In the genomic region with DNA sequence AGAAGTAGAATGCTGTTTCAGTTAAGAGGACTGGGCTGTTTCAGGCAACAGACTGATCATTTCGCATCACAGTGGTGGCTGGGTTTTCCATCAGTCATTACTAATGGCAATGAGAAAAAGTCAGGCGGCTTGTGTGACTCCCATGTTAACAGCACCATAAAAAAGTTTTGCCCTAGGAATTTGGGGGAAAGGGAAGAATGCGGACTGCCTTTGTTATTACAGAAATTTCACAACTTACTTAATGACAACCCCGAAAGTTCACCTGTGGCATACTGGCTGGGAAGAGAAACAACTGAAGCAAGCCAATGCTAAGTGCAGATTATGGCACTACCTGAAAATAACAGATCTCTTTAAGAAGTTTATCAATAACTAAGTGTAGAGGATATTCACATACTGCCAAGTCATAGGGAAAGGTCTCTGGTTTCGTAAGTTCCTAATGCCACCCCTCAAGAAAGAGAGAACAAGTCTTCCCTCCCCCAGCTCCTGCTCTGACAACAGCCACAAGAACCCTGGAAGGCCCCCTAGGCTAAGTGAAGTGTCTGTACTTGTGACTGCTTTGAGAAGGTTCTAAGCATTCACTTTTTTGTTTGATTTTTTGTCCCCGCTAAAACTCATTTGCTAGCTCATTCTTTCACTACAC, we compare ENCODE assay signal across 17 cellular contexts. TPM values are rescaled to one million over a fixed set of nuclear protein-coding genes. Genes with fewer than 3 reads are reported as not detected.
DNase-seq lines count a peak whose midpoint lies in the region; ATAC-seq and TF ChIP-seq lines count a peak whose summit lies in the region.
"Had no signal": no experiment of that assay in that cellular context is flagged by ENCODE, and none has a peak within 500 bp of the region (broad histone marks: within the 10 kb centered on the region; RNA-seq: fewer than 3 reads in every experiment).

No MANE protein-coding gene starts in this region.

- TF ChIP-seq CTCF in endodermal cell (conservative IDR thresholded peaks at IDR 0.05) (no peak), esophagus muscularis mucosa (IDR thresholded peaks at IDR 0.05) (no peak)

- H3K9me3 ChIP-seq in endodermal cell (ENCODE audit: control insufficient read depth, low read length) (no peaks in the 10 kb centered on the region), esophagus muscularis mucosa (peaks cover 0 to 3% (median 0%) of the 10 kb centered on the region in 4 donors)
- H3K9me3 ChIP-seq: BLaER1, stomach had no signal

- H3K27me3 ChIP-seq in endodermal cell (ENCODE audit: control insufficient read depth, insufficient read depth, low read length, poor library complexity, severe bottlenecking) (no peaks in the 10 kb centered on the region), esophagus muscularis mucosa (no peaks in the 10 kb centered on the region)
- H3K27me3 ChIP-seq: BLaER1, stomach had no signal

- intact Hi-C loops in esophagus muscularis mucosa (cut with DNase I): no loop called here

- TF ChIP-seq POLR2A in esophagus muscularis mucosa (IDR thresholded peaks at IDR 0.05; ENCODE audit: low read depth): no peak

- no peak overlapping the region for H3K4me3 Mint-ChIP-seq in endodermal cell
- H3K4me3 Mint-ChIP-seq: H9, immature natural killer cell had no signal

- H3K36me3 ChIP-seq in endodermal cell (ENCODE audit: control insufficient read depth, insufficient read depth, low read length) (peaks cover 84% of the 10 kb centered on the region), esophagus muscularis mucosa (peaks cover 54 to 98% (median 86%) of the 10 kb centered on the region in 4 donors)

- no peak overlapping the region for H3K9ac ChIP-seq in endodermal cell (ENCODE audit: extremely low read depth, low read length, poor library complexity, severe bottlenecking)
- H3K9ac ChIP-seq: BLaER1 had no signal

- H3K4me1 ChIP-seq in endodermal cell (ENCODE audit: control insufficient read depth, insufficient read depth, low read length) (no peaks in the 10 kb centered on the region), esophagus muscularis mucosa (no peaks in the 10 kb centered on the region)
- H3K4me1 ChIP-seq: BLaER1, stomach had no signal

- TF ChIP-seq EP300 in esophagus muscularis mucosa (IDR thresholded peaks at IDR 0.05): no peak

- DNase-seq in endodermal cell: no peak
- DNase-seq in esophagus muscularis mucosa (ENCODE audit: extremely low spot score): no peak
- DNase-seq in occipital lobe (lab: John Stamatoyannopoulos, UW): no peak
- DNase-seq: activated T-cell treated with anti-CD3 and anti-CD28 coated beads for 4 hours; H9; immature natural killer cell; NCI-H1417 treated with DMSO at 0.1 percent for 48 hours; NCI-H69; stimulated activated CD4-positive, alpha-beta T cell treated with anti-CD3 and anti-CD28 coated beads, Interleukin-4, amount 100 ng/mL, for 24 hours; stomach had no signal

- peaks cover 62% of the 10 kb centered on the region for H3K36me3 Mint-ChIP-seq in endodermal cell (ENCODE audit: low read depth)

- WGBS in endodermal cell (ENCODE audit: insufficient coverage in 1 of 2, insufficient read length in 1 of 2), 2 experiments: 94 to 100% methylated on average over 1 to 6 of the region's 6 CpGs
- WGBS in esophagus muscularis mucosa: 81% methylated on average over 6 of the region's 6 CpGs

- H3K27ac ChIP-seq in endodermal cell (ENCODE audit: low read depth, low read length) (no peak overlapping the region), esophagus muscularis mucosa (replicated peaks in 1 of 4) (no peak overlapping the region)
- H3K27ac ChIP-seq: BLaER1, stomach had no signal

- no peaks in the 10 kb centered on the region for H3K4me1 Mint-ChIP-seq in endodermal cell
- H3K4me1 Mint-ChIP-seq: H9 had no signal

- ATAC-seq in GM19025 (IDR thresholded peaks at IDR 0.05; ENCODE audit: low read depth, unreplicated experiment) (peak; percentile 67), HG02678 (IDR thresholded peaks at IDR 0.05; ENCODE audit: unreplicated experiment) (peak; percentile 84), HG03558 (IDR thresholded peaks at IDR 0.05; ENCODE audit: extremely low read depth, unreplicated experiment) (peak; percentile 62), HG03280 (IDR thresholded peaks at IDR 0.05; ENCODE audit: unreplicated experiment) (no peak), GM19035 (IDR thresholded peaks at IDR 0.05; ENCODE audit: unreplicated experiment) (no peak)
- ATAC-seq: activated CD4-positive, CD25-positive, alpha-beta regulatory T cell treated with anti-CD3 and anti-CD28 coated beads, Interleukin-2, amount 50 U/mL, for 24 hours had no signal

- H3K9me3 Mint-ChIP-seq in endodermal cell: no peaks in the 10 kb centered on the region
- H3K9me3 Mint-ChIP-seq: H9, immature natural killer cell had no signal

- H3K27me3 Mint-ChIP-seq in endodermal cell (ENCODE audit: insufficient read depth): no peaks in the 10 kb centered on the region

- H3K27ac Mint-ChIP-seq in endodermal cell: peak overlapping the region; percentile 57
- H3K27ac Mint-ChIP-seq: H9 had no signal

- H3K4me3 ChIP-seq in endodermal cell (ENCODE audit: low read length): no peak overlapping the region
- H3K4me3 ChIP-seq in esophagus muscularis mucosa: no peak overlapping the region
- H3K4me3 ChIP-seq: BLaER1, stomach had no signal

RNA-seq across cellular contexts. Expression of a gene that starts 40.5 kb away (rescaled TPM):
- total RNA-seq in endodermal cell (1 to 10 TPM; 5.6 to 6.9 TPM), esophagus muscularis mucosa (1 to 10 TPM in 2 of 4 donors, under 1 TPM in 2; 0.40 to 2.7 (median 0.85) TPM), occipital lobe (2.7 TPM)
- 3.0 TPM for polyA plus RNA-seq in endodermal cell (2013, experiment 1 of 2)
- 2.7 TPM for polyA plus RNA-seq in endodermal cell (2013, experiment 2 of 2)

Comparison
In these comparisons a context has a peak if more than half of its experiments do, and no peak if none do; other contexts are left out.
1. ATAC-seq: peak in GM19025 (single experiment), HG02678 (single experiment) and HG03558 (single experiment); none in HG03280 (single experiment) and GM19035 (single experiment).